In the genomic region with DNA sequence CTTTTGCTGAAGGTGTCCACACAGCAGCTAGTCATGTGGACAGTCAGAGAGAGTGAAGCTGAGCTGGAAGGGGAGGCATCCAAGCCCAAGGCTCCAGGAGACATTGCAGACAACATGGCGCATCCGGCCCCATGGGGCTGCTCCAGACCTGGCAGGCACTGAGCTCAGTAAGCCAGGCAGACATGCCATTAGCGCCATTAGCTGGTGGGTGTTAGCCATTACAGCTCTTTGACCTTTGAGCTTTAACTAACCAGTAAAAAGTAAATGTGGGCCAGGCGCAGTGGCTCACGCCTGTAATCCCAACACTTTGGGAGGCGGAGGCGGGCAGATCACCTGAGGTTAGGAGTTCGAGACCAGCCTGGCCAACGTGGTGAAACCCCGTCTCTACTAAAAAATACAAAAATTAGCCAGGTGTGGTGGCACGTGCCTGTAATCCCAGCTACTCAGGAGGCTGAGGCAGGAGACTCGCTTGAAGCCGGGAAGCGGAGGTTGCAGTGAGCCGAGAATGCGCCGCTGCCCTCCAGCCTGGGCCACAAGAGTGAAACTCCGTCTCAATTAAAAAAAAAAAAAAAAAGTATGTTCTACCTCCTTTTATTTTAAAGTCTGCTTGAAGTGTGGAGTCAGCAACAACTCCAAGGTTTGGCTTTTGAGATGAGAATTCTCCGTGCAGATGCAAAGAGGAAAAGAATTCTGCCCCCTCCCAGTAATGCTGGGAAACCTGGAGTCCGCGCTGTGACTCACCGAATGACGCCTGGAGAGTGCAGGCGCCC, we compare ENCODE assay signal across 9 cellular contexts.
DNase-seq lines count a peak whose midpoint lies in the region; ATAC-seq, FAIRE-seq and TF ChIP-seq lines count a peak whose summit lies in the region.
"Had no signal": no experiment of that assay in that cellular context is flagged by ENCODE, and none has a peak within 500 bp of the region (broad histone marks: within the 10 kb centered on the region; RNA-seq: fewer than 3 reads in every experiment).

No MANE protein-coding gene starts in this region.

- H3K4me1 ChIP-seq in endothelial cell of umbilical vein (ENCODE audit: control insufficient read depth, extremely low read depth, insufficient read depth, low read length) (peaks cover 37% of the 10 kb centered on the region), spleen (peaks cover 0 to 28% (median 6%) of the 10 kb centered on the region in 6 donors), A673 (ENCODE audit: insufficient read depth, low read length, poor library complexity, severe bottlenecking) (no peaks in the 10 kb centered on the region)

- CTCF ChIA-PET in activated CD4-positive, alpha-beta T cell treated with anti-CD3 and anti-CD28 coated beads for 36 hours (lab: Charles Lee): interaction anchor here (0.7 to 1.5 kb wide), 3 partner anchors 9 to 113 kb away, joined by 3 to 5 read pairs (median 3); no protein-coding TSS in a partner anchor
- CTCF ChIA-PET in endothelial cell of umbilical vein (lab: Charles Lee) (interaction anchor here (0.8 to 2.0 kb wide), 4 partner anchors 14 to 256 kb away, joined by 4 to 6 read pairs (median 4); no protein-coding TSS in a partner anchor), A673 (lab: Charles Lee) (interaction anchor here (0.6 kb wide), 1 partner anchor 332 kb away, joined by 3 read pairs; no protein-coding TSS in a partner anchor)

- TF ChIP-seq CTCF in endothelial cell of umbilical vein (IDR thresholded peaks at IDR 0.05; ENCODE audit: extremely low read depth in 1 of 2, insufficient read depth in 1 of 2, low read depth in 1 of 2, low read length in 2 of 2) (no peak), spleen (IDR thresholded peaks at IDR 0.05 in 8 of 11, conservative IDR thresholded peaks at IDR 0.05 in 3 of 11) (no peak), A673 (conservative IDR thresholded peaks at IDR 0.05; ENCODE audit: low read depth, low read length) (no peak)

- H3K27ac Mint-ChIP-seq in activated CD4-positive, alpha-beta T cell treated with anti-CD3 and anti-CD28 coated beads for 36 hours: peak overlapping the region; percentile 82

- H3K9me3 Mint-ChIP-seq in activated CD4-positive, alpha-beta T cell treated with anti-CD3 and anti-CD28 coated beads for 36 hours (ENCODE audit: low read depth): no peaks in the 10 kb centered on the region

- H3K4me1 Mint-ChIP-seq in activated CD4-positive, alpha-beta T cell treated with anti-CD3 and anti-CD28 coated beads for 36 hours: peaks cover 13% of the 10 kb centered on the region

- TF ChIP-seq POLR2A in endothelial cell of umbilical vein (IDR thresholded peaks at IDR 0.05; ENCODE audit: low read depth, low read length) (no peak), spleen (IDR thresholded peaks at IDR 0.05) (no peak)

- peak; percentile 29 for DNase-seq in activated CD4-positive, alpha-beta T cell treated with anti-CD3 and anti-CD28 coated beads for 36 hours
- no peak for DNase-seq in activated CD4-positive, alpha-beta T cell treated with anti-CD3 and anti-CD28 coated beads for 1 hour
- peak; percentile 19 for DNase-seq in NCI-H146 treated with DMSO at 0.1 percent for 48 hours (lab: John Stamatoyannopoulos, UW; ENCODE audit: unreplicated experiment)
- DNase-seq in endothelial cell of umbilical vein (ENCODE audit: low read depth, low spot score): no peak
- DNase-seq in spleen: no peak
- DNase-seq in stimulated activated naive CD4-positive, alpha-beta T cell treated with Interleukin-2 at 50 U/mL for 16 hours (lab: John Stamatoyannopoulos, UW): no peak
- no peak for DNase-seq in HPDE6-E6E7 (ENCODE audit: extremely low spot score)
- DNase-seq in A673 (ENCODE audit: low spot score): no peak

- dilution Hi-C loops in endothelial cell of umbilical vein (cut with MboI; ENCODE audit: extremely low pct_ligation_motif_present, low sequenced_read_pairs): no loop called here

- intact Hi-C loops in activated CD4-positive, alpha-beta T cell treated with anti-CD3 and anti-CD28 coated beads for 36 hours (cut with DNase I, micrococcal nuclease): loop anchor here in 1 of 2 experiments (2.0 to 5.0 kb wide), 2 partner anchors 69 to 332 kb away; a partner anchor contains a TSS
- intact Hi-C loops in endothelial cell of umbilical vein (cut with micrococcal nuclease): loop anchor here (1.0 to 10.0 kb wide), 6 partner anchors 13 to 699 kb away; a partner anchor contains a TSS
- intact Hi-C loops in spleen (cut with DNase I; ENCODE audit: low total_unique reads): no loop called here
- intact Hi-C loops in A673 (cut with micrococcal nuclease; ENCODE audit: unreplicated experiment): no loop called here

- H3K9me3 ChIP-seq in endothelial cell of umbilical vein (replicated peaks; ENCODE audit: control insufficient read depth, insufficient read depth, low read length) (no peaks in the 10 kb centered on the region), spleen (peaks cover 0 to 5% (median 0%) of the 10 kb centered on the region in 8 donors), A673 (ENCODE audit: low read depth, low read length, poor library complexity, severe bottlenecking) (no peaks in the 10 kb centered on the region)

- peak overlapping the region; percentile 70 for H3K4me3 Mint-ChIP-seq in activated CD4-positive, alpha-beta T cell treated with anti-CD3 and anti-CD28 coated beads for 36 hours

- H3K4me2 ChIP-seq in endothelial cell of umbilical vein (ENCODE audit: insufficient read depth, low read length): no peak overlapping the region

- H3K36me3 ChIP-seq in endothelial cell of umbilical vein (ENCODE audit: control insufficient read depth in 2 of 2, extremely low read depth in 1 of 2, insufficient read depth in 2 of 2, low read length in 2 of 2) (no peaks in the 10 kb centered on the region), spleen (peaks cover 0 to 8% (median 0%) of the 10 kb centered on the region in 6 donors), A673 (ENCODE audit: insufficient read depth, low read length, poor library complexity, severe bottlenecking) (peaks cover 3% of the 10 kb centered on the region)

- H3K9me1 ChIP-seq in endothelial cell of umbilical vein (replicated peaks; ENCODE audit: control insufficient read depth, extremely low read depth, insufficient read depth, low read length): no peaks in the 10 kb centered on the region

- peaks cover 2% of the 10 kb centered on the region for H3K36me3 Mint-ChIP-seq in activated CD4-positive, alpha-beta T cell treated with anti-CD3 and anti-CD28 coated beads for 36 hours (ENCODE audit: low read depth)

- 58 to 66% (median 60%) methylated on average over 24 of the region's 24 CpGs for WGBS in spleen, 5 donors

- no peaks in the 10 kb centered on the region for H3K27me3 Mint-ChIP-seq in activated CD4-positive, alpha-beta T cell treated with anti-CD3 and anti-CD28 coated beads for 36 hours

- H4K20me1 ChIP-seq in endothelial cell of umbilical vein (replicated peaks; ENCODE audit: control insufficient read depth, extremely low read depth, insufficient read depth, low read length): no peaks in the 10 kb centered on the region

- H3K27me3 ChIP-seq in endothelial cell of umbilical vein (ENCODE audit: control insufficient read depth in 2 of 2, insufficient read depth in 2 of 2, low read length in 2 of 2) (no peaks in the 10 kb centered on the region), spleen (replicated peaks in 1 of 7) (no peaks in the 10 kb centered on the region), A673 (replicated peaks; ENCODE audit: insufficient read depth, low read depth, low read length, poor library complexity) (no peaks in the 10 kb centered on the region)

- BruUV-seq in endothelial cell of umbilical vein (replicated peaks; lab: Mats Ljungman, UMichigan) (TSS peak; percentile 68), A673 (replicated peaks; lab: Mats Ljungman, UMichigan) (no TSS peak)

- no peak for FAIRE-seq in endothelial cell of umbilical vein (lab: Jason Lieb, UNC)
- FAIRE-seq: GM19239 had no signal

- no peak overlapping the region for H2AFZ ChIP-seq in endothelial cell of umbilical vein (ENCODE audit: low read depth, low read length)

- H3K79me2 ChIP-seq in endothelial cell of umbilical vein (ENCODE audit: control insufficient read depth, insufficient read depth, low read length): no peaks in the 10 kb centered on the region

- ATAC-seq in activated CD4-positive, alpha-beta T cell treated with anti-CD3 and anti-CD28 coated beads for 36 hours: no peak

- H3K27ac ChIP-seq in endothelial cell of umbilical vein (ENCODE audit: insufficient read depth, low read depth, low read length): peak overlapping the region; percentile 99
- H3K27ac ChIP-seq in spleen: peak overlapping the region in 7 of 8 donors; percentile 38 to 79 (median 75)
- H3K27ac ChIP-seq in A673 (ENCODE audit: low read depth, low read length, poor library complexity, severe bottlenecking): no peak overlapping the region

- H3K9ac ChIP-seq in endothelial cell of umbilical vein (replicated peaks; ENCODE audit: extremely low read depth, insufficient read depth, low read length): peak overlapping the region; percentile 1

- H3K4me3 ChIP-seq in endothelial cell of umbilical vein (replicated peaks in 1 of 3; ENCODE audit: insufficient read depth in 1 of 3, low read depth in 1 of 3, low read length in 3 of 3) (no peak overlapping the region), spleen (peak overlapping the region in 3 of 8 donors; percentile 11 to 56 (median 14)), A673 (ENCODE audit: low read depth, low read length, poor library complexity, severe bottlenecking) (no peak overlapping the region)

- POLR2A ChIA-PET in activated CD4-positive, alpha-beta T cell treated with anti-CD3 and anti-CD28 coated beads for 36 hours (lab: Charles Lee): interaction anchor here (1.0 kb wide), 1 partner anchor 262 kb away, joined by 3 read pairs; no protein-coding TSS in a partner anchor
- POLR2A ChIA-PET in endothelial cell of umbilical vein (lab: Charles Lee) (no interaction called here), A673 (lab: Charles Lee; ENCODE audit: low non-redundant PET) (interaction anchor here (0.6 to 0.7 kb wide), 3 partner anchors 23 to 603 kb away, joined by 3 to 7 read pairs (median 3); no protein-coding TSS in a partner anchor)

TF ChIP-seq in endothelial cell of umbilical vein, 7 proteins besides CTCF, POLR2A, EP300 and RAD21:
- TF ChIP-seq FOS (IDR thresholded peaks at IDR 0.05; ENCODE audit: borderline replicate concordance, insufficient read depth, low read length) (peak; percentile 78), EZH2 (IDR thresholded peaks at IDR 0.05; ENCODE audit: borderline replicate concordance, low read depth, low read length, severe bottlenecking) (no peak), MYC (IDR thresholded peaks at IDR 0.05; ENCODE audit: low read depth, low read length) (no peak)

Comparison
In these comparisons a context has a peak if more than half of its experiments do, and no peak if none do; other contexts are left out.
1. DNase-seq: peak in activated CD4-positive, alpha-beta T cell treated with anti-CD3 and anti-CD28 coated beads for 36 hours (single experiment) and NCI-H146 treated with DMSO at 0.1 percent for 48 hours (single experiment); none in activated CD4-positive, alpha-beta T cell treated with anti-CD3 and anti-CD28 coated beads for 1 hour (single experiment), endothelial cell of umbilical vein (single experiment), spleen (single experiment), stimulated activated naive CD4-positive, alpha-beta T cell treated with Interleukin-2 at 50 U/mL for 16 hours (single experiment), HPDE6-E6E7 (single experiment) and A673 (single experiment).